In genomic region chr6:27368202-27368601, GRCh38 we compare ENCODE assay signal across 40 cellular contexts. TPM values are rescaled to one million over a fixed set of nuclear protein-coding genes. Genes with fewer than 3 reads are reported as not detected.
"Had no signal": no experiment of that assay in that cellular context is flagged by ENCODE, and none has a peak within 500 bp of the region (broad histone marks: within the 10 kb centered on the region; RNA-seq: fewer than 3 reads in every experiment).

No MANE protein-coding gene starts in this region.

- H3K27ac Mint-ChIP-seq: activated B cell treated with CpG ODN at 0.5 μM for 24 hours; activated CD4-positive, alpha-beta memory T cell treated with anti-CD3 and anti-CD28 coated beads for 36 hours; activated CD4-positive, alpha-beta T cell treated with anti-CD3 and anti-CD28 coated beads, Interleukin-2, amount 10 ng/mL, durations not matched to agents 24 days and 14 days; activated CD8-positive, alpha-beta T cell treated with anti-CD3 and anti-CD28 coated beads for 36 hours; activated naive CD4-positive, alpha-beta T cell treated with anti-CD3 and anti-CD28 coated beads for 36 hours; activated naive CD4-positive, alpha-beta T cell treated with anti-CD3 and anti-CD28 coated beads, Interleukin-2, amount 50 U/mL, for 72 hours; activated naive CD8-positive, alpha-beta T cell treated with anti-CD3 and anti-CD28 coated beads for 36 hours; activated T-cell treated with anti-CD3 and anti-CD28 coated beads, Interleukin-2, amount 50 U/mL, for 72 hours; activated T-helper 1 cell treated with anti-CD3 and anti-CD28 coated beads, Interleukin-12 subunit alpha, Interleukin-12 subunit beta, Interleukin-2, Interleukin-4 antibody, amounts not matched to agents 30 ng/mL and 10 ng/mL and 1 ng/mL, durations not matched to agents 14 hours and 24 hours and 36 hours; activated T-helper 17 cell treated with anti-CD3 and anti-CD28 coated beads, Interleukin-2, amount 50 U/mL, for 72 hours; T-helper 1 cell treated with Interleukin-12 subunit alpha and Interleukin-12 subunit beta and Interleukin-4 antibody, amounts not matched to agents 30 μg/mL and 1 μg/mL, for 36 hours; T-helper 2 cell treated with Interferon-gamma antibody and Interleukin-4, amounts not matched to agents 5 μg/mL and 100 μg/mL, for 36 hours had no signal

- H3K27me3 Mint-ChIP-seq: activated CD4-positive, alpha-beta memory T cell treated with anti-CD3 and anti-CD28 coated beads for 36 hours; activated CD4-positive, alpha-beta T cell treated with anti-CD3 and anti-CD28 coated beads, Interleukin-2, amount 10 ng/mL, durations not matched to agents 24 days and 14 days; activated CD8-positive, alpha-beta T cell treated with anti-CD3 and anti-CD28 coated beads for 36 hours; activated naive CD8-positive, alpha-beta T cell treated with anti-CD3 and anti-CD28 coated beads for 36 hours; activated T-helper 17 cell treated with anti-CD3 and anti-CD28 coated beads, Interleukin-2, amount 50 U/mL, for 72 hours had no signal

- H3K27me3 ChIP-seq: adrenal gland, body of pancreas, brain microvascular endothelial cell, breast epithelium had no signal

- H3K4me1 Mint-ChIP-seq: activated B cell treated with CpG ODN at 0.5 μM for 24 hours; activated CD4-positive, alpha-beta T cell treated with anti-CD3 and anti-CD28 coated beads, Interleukin-2, amount 10 ng/mL, durations not matched to agents 24 days and 14 days; activated naive CD8-positive, alpha-beta T cell treated with anti-CD3 and anti-CD28 coated beads for 36 hours; activated T-helper 17 cell treated with anti-CD3 and anti-CD28 coated beads, Interleukin-2, amount 50 U/mL, for 72 hours had no signal

- H3K36me3 ChIP-seq: adrenal gland, brain microvascular endothelial cell, breast epithelium had no signal

- H3K27ac ChIP-seq: adrenal gland, body of pancreas, brain microvascular endothelial cell, breast epithelium, VCaP had no signal

- H3K9me3 Mint-ChIP-seq: activated T-helper 17 cell treated with anti-CD3 and anti-CD28 coated beads, Interleukin-2, amount 50 U/mL, for 72 hours had no signal

- H3K9me3 ChIP-seq: adrenal gland, body of pancreas had no signal

- DNase-seq: activated B cell treated with CpG ODN at 0.5 μM for 24 hours; activated CD4-positive, alpha-beta memory T cell treated with anti-CD3 and anti-CD28 coated beads for 36 hours; activated CD4-positive, alpha-beta T cell treated with anti-CD3 and anti-CD28 coated beads for 4 hours; activated CD4-positive, alpha-beta T cell treated with anti-CD3 and anti-CD28 coated beads, Interleukin-2, amount 10 ng/mL, durations not matched to agents 24 days and 14 days; activated CD4-positive, alpha-beta T cell treated with anti-CD3 and anti-CD28 coated beads, Interleukin-2, amount 50 U/mL, for 1 hour; activated CD4-positive, alpha-beta T cell treated with anti-CD3 and anti-CD28 coated beads, Interleukin-2, amount 50 U/mL, for 4 hours; activated CD4-positive, CD25-positive, alpha-beta regulatory T cell treated with anti-CD3 and anti-CD28 coated beads, Interleukin-2, amount 50 U/mL, for 72 hours; activated CD8-positive, alpha-beta memory T cell treated with anti-CD3 and anti-CD28 coated beads, Interleukin-2, amount 50 U/mL, for 4 hours; activated CD8-positive, alpha-beta T cell treated with anti-CD3 and anti-CD28 coated beads for 36 hours; activated effector memory CD4-positive, alpha-beta T cell treated with anti-CD3 and anti-CD28 coated beads, Interleukin-2, amount 50 U/mL, for 16 hours; activated gamma-delta T cell treated with Interleukin-2 at 50 U/mL for 16 hours; activated naive CD4-positive, alpha-beta T cell; activated naive CD4-positive, alpha-beta T cell treated with anti-CD3 and anti-CD28 coated beads for 36 hours; activated naive CD4-positive, alpha-beta T cell treated with anti-CD3 and anti-CD28 coated beads, Interleukin-2, amount 50 U/mL, for 16 hours; activated naive CD8-positive, alpha-beta T cell treated with anti-CD3 and anti-CD28 coated beads for 36 hours; activated T-cell treated with anti-CD3 and anti-CD28 coated beads for 4 hours; activated T-cell treated with anti-CD3 and anti-CD28 coated beads, Interleukin-2, amount 50 U/mL, for 1 hour; activated T-cell treated with anti-CD3 and anti-CD28 coated beads, Interleukin-2, amount 50 U/mL, for 4 hours; activated T-cell treated with anti-CD3 and anti-CD28 coated beads, Interleukin-2, amount 50 U/mL, for 72 hours; adrenal gland; amniotic stem cell; aorta; body of pancreas; brain microvascular endothelial cell; central memory CD4-positive, alpha-beta T cell; T-helper 1 cell; T-helper 2 cell; T-helper 9 cell had no signal

- H3K4me3 Mint-ChIP-seq: activated B cell treated with CpG ODN at 0.5 μM for 24 hours; activated CD4-positive, alpha-beta memory T cell treated with anti-CD3 and anti-CD28 coated beads for 36 hours; activated CD4-positive, alpha-beta T cell treated with anti-CD3 and anti-CD28 coated beads, Interleukin-2, amount 10 ng/mL, durations not matched to agents 24 days and 14 days; activated CD8-positive, alpha-beta T cell treated with anti-CD3 and anti-CD28 coated beads for 36 hours; activated naive CD4-positive, alpha-beta T cell treated with anti-CD3 and anti-CD28 coated beads for 36 hours; activated naive CD8-positive, alpha-beta T cell treated with anti-CD3 and anti-CD28 coated beads for 36 hours; activated T-cell treated with anti-CD3 and anti-CD28 coated beads, Interleukin-2, amount 50 U/mL, for 4 hours; activated T-cell treated with anti-CD3 and anti-CD28 coated beads, Interleukin-2, amount 50 U/mL, for 72 hours; activated T-helper 1 cell treated with anti-CD3 and anti-CD28 coated beads, Interleukin-12 subunit alpha, Interleukin-12 subunit beta, Interleukin-2, Interleukin-4 antibody, amounts not matched to agents 30 ng/mL and 10 ng/mL and 1 ng/mL, durations not matched to agents 14 hours and 24 hours and 36 hours; activated T-helper 17 cell treated with anti-CD3 and anti-CD28 coated beads, Interleukin-2, amount 50 U/mL, for 72 hours; T-helper 1 cell treated with Interleukin-12 subunit alpha and Interleukin-12 subunit beta and Interleukin-4 antibody, amounts not matched to agents 30 μg/mL and 1 μg/mL, for 36 hours; T-helper 2 cell treated with Interferon-gamma antibody and Interleukin-4, amounts not matched to agents 5 μg/mL and 100 μg/mL, for 36 hours had no signal

- FAIRE-seq: astrocyte, TTC549 had no signal

- H3K4me1 ChIP-seq: adrenal gland, body of pancreas, breast epithelium had no signal

- ATAC-seq: activated CD8-positive, alpha-beta T cell treated with anti-CD3 and anti-CD28 coated beads for 36 hours; activated naive CD4-positive, alpha-beta T cell treated with anti-CD3 and anti-CD28 coated beads, Interleukin-2, amount 50 U/mL, for 72 hours; activated T-cell treated with anti-CD3 and anti-CD28 coated beads, Interleukin-2, amount 50 U/mL, for 4 hours; activated T-cell treated with anti-CD3 and anti-CD28 coated beads, Interleukin-2, amount 50 U/mL, for 72 hours; activated T-helper 17 cell treated with anti-CD3 and anti-CD28 coated beads, Interleukin-2, amount 50 U/mL, for 72 hours; body of pancreas had no signal

- H3K4me3 ChIP-seq: adrenal gland, body of pancreas, breast epithelium had no signal

RNA-seq across cellular contexts. Expression of gene POM121L2, which starts 56.1 kb away (rescaled TPM):
- total RNA-seq: activated B cell treated with CpG ODN at 0.5 μM for 24 hours; activated CD4-positive, alpha-beta memory T cell treated with anti-CD3 and anti-CD28 coated beads for 36 hours; activated CD4-positive, alpha-beta T cell treated with anti-CD3 and anti-CD28 coated beads, Interleukin-2, amount 10 ng/mL, durations not matched to agents 24 days and 14 days; activated CD8-positive, alpha-beta memory T cell treated with anti-CD3 and anti-CD28 coated beads for 36 hours; activated CD8-positive, alpha-beta T cell treated with anti-CD3 and anti-CD28 coated beads for 36 hours; activated naive CD4-positive, alpha-beta T cell treated with anti-CD3 and anti-CD28 coated beads for 36 hours; activated naive CD4-positive, alpha-beta T cell treated with anti-CD3 and anti-CD28 coated beads, Interleukin-2, amount 50 U/mL, for 72 hours; activated naive CD8-positive, alpha-beta T cell treated with anti-CD3 and anti-CD28 coated beads for 36 hours; activated T-cell treated with anti-CD3 and anti-CD28 coated beads, Interleukin-2, amount 50 U/mL, for 4 hours; activated T-cell treated with anti-CD3 and anti-CD28 coated beads, Interleukin-2, amount 50 U/mL, for 72 hours; activated T-helper 1 cell treated with anti-CD3 and anti-CD28 coated beads, Interleukin-12 subunit alpha, Interleukin-12 subunit beta, Interleukin-2, Interleukin-4 antibody, amounts not matched to agents 30 ng/mL and 10 ng/mL and 1 ng/mL, durations not matched to agents 14 hours and 24 hours and 36 hours; activated T-helper 17 cell treated with anti-CD3 and anti-CD28 coated beads, Interleukin-2, amount 50 U/mL, for 72 hours; adrenal gland; aorta; astrocyte; body of pancreas; breast epithelium; cardiac septum; cerebellum had no signal
- polyA plus RNA-seq: aorta had no signal
